In genomic region chr19:40283414-40284250, GRCh38 we compare ENCODE assay signal across 9 cellular contexts. TPM values are rescaled to one million over a fixed set of nuclear protein-coding genes. Genes with fewer than 3 reads are reported as not detected.
DNase-seq lines count a peak whose midpoint lies in the region; ATAC-seq and TF ChIP-seq lines count a peak whose summit lies in the region.
"Had no signal": no experiment of that assay in that cellular context is flagged by ENCODE, and none has a peak within 500 bp of the region (broad histone marks: within the 10 kb centered on the region; RNA-seq: fewer than 3 reads in every experiment).

No MANE protein-coding gene starts in this region.

- H3K9ac ChIP-seq in DND-41 (ENCODE audit: low read depth, low read length): peak overlapping the region; percentile 98
- peak overlapping the region; percentile 91 for H3K9ac ChIP-seq in parathyroid adenoma

- WGBS in esophagus, 2 donors: 41 to 46% methylated on average over 12 of the region's 12 CpGs

- no TSS peak for BruUV-seq in PC-9 (replicated peaks; lab: Mats Ljungman, UMichigan)

- peak overlapping the region; percentile 82 for H3K4me2 ChIP-seq in DND-41 (ENCODE audit: insufficient read depth, low read length)
- peak overlapping the region; percentile 95 for H3K4me2 ChIP-seq in PC-9
- H3K4me2 ChIP-seq in parathyroid adenoma (ENCODE audit: low read length): peak overlapping the region; percentile 89

- peaks cover 53% of the 10 kb centered on the region for H4K20me1 ChIP-seq in DND-41 (ENCODE audit: insufficient read depth, low read length)
- H4K20me1 ChIP-seq in PC-9 (ENCODE audit: insufficient read depth): peaks cover 23% of the 10 kb centered on the region

- H2AFZ ChIP-seq in DND-41 (ENCODE audit: low read depth, low read length) (peak overlapping the region; percentile 92; the same call in 1 of the 2 replicates), PC-9 (no peak overlapping the region; the same call in 1 of the 2 replicates), parathyroid adenoma (no peak overlapping the region)

- peaks cover 13% of the 10 kb centered on the region; the same call in 1 of the 2 replicates for H3F3A ChIP-seq in PC-9 (ENCODE audit: insufficient read depth, low read depth)

- H3K79me2 ChIP-seq in DND-41 (ENCODE audit: insufficient read depth, low read length): peaks cover 61% of the 10 kb centered on the region
- peaks cover 62% of the 10 kb centered on the region for H3K79me2 ChIP-seq in PC-9 (ENCODE audit: low read depth)
- peaks cover 68% of the 10 kb centered on the region for H3K79me2 ChIP-seq in parathyroid adenoma

- no peak for DNase-seq in DND-41
- no peak for DNase-seq in PC-9
- DNase-seq in central memory CD4-positive, alpha-beta T cell: no peak
- no peak for DNase-seq in HCEC 1CT
- DNase-seq in NCI-H526 treated with DMSO at 0.1 percent for 48 hours (lab: John Stamatoyannopoulos, UW): no peak

- peaks cover 25% of the 10 kb centered on the region for H3K36me3 ChIP-seq in DND-41 (ENCODE audit: insufficient read depth, low read length)
- H3K36me3 ChIP-seq in PC-9 (ENCODE audit: low read depth): peaks cover 4% of the 10 kb centered on the region; the same call in 1 of the 2 replicates
- peaks cover 0 to 4% of the 10 kb centered on the region in 2 donors for H3K36me3 ChIP-seq in esophagus (ENCODE audit: control insufficient read depth in 2 of 2, insufficient read depth in 2 of 2, low read length in 1 of 2)
- H3K36me3 ChIP-seq in parathyroid adenoma (ENCODE audit: control insufficient read depth, insufficient read depth, low read length): no peaks in the 10 kb centered on the region

- peaks cover 42% of the 10 kb centered on the region for H3K4me1 ChIP-seq in DND-41 (ENCODE audit: insufficient read depth, low read length)
- H3K4me1 ChIP-seq in PC-9 (replicated peaks; ENCODE audit: insufficient read depth): peaks cover 17% of the 10 kb centered on the region; the same call in 1 of the 2 replicates
- peaks cover 20 to 33% of the 10 kb centered on the region in 2 donors for H3K4me1 ChIP-seq in esophagus (ENCODE audit: control insufficient read depth in 2 of 2, insufficient read depth in 2 of 2, low read length in 1 of 2)
- H3K4me1 ChIP-seq in parathyroid adenoma: peaks cover 41% of the 10 kb centered on the region

- CTCF ChIA-PET in PC-9 (lab: Charles Lee): interaction anchor here (0.6 kb wide), 1 partner anchor 1598 kb away, joined by 4 read pairs; no protein-coding TSS in a partner anchor

- no peaks in the 10 kb centered on the region for H3K9me2 ChIP-seq in PC-9 (ENCODE audit: insufficient read depth)

- TF ChIP-seq CTCF in DND-41 (IDR thresholded peaks at IDR 0.05; ENCODE audit: borderline replicate concordance, extremely low read depth, low read length, poor library complexity, severe bottlenecking): no peak
- TF ChIP-seq CTCF in PC-9 (conservative IDR thresholded peaks at IDR 0.05): no peak
- TF ChIP-seq CTCF in parathyroid adenoma (IDR thresholded peaks at IDR 0.05): no peak

- H3K27ac ChIP-seq in DND-41 (ENCODE audit: low read length) (peak overlapping the region; percentile 96), PC-9 (peak overlapping the region; percentile 72; the same call in 1 of the 2 replicates), esophagus (ENCODE audit: low read depth in 2 of 2, low read length in 1 of 2) (peak overlapping the region; percentile 93 to 95), parathyroid adenoma (peak overlapping the region; percentile 87)

- ATAC-seq in DND-41 (ENCODE audit: insufficient read depth, low read depth): no peak
- no peak for ATAC-seq in esophagus mucosa
- ATAC-seq: left colon had no signal

- H3K9me3 ChIP-seq in DND-41 (ENCODE audit: insufficient read depth, low read length, severe bottlenecking) (no peaks in the 10 kb centered on the region), PC-9 (ENCODE audit: insufficient read depth, low read depth) (no peaks in the 10 kb centered on the region), esophagus (ENCODE audit: control insufficient read depth in 2 of 2, insufficient read depth in 1 of 2, low read depth in 1 of 2, low read length in 1 of 2) (no peaks in the 10 kb centered on the region), parathyroid adenoma (ENCODE audit: control insufficient read depth, low read length) (no peaks in the 10 kb centered on the region)

- H3K4me3 ChIP-seq in DND-41 (ENCODE audit: low read depth in 1 of 2, low read length in 2 of 2) (peak overlapping the region; percentile 48 to 94; a peak in 3 of 4 replicates), PC-9 (peak overlapping the region; percentile 93), esophagus (ENCODE audit: low read depth in 1 of 2, low read length in 2 of 2) (peak overlapping the region; percentile 86 to 88), parathyroid adenoma (ENCODE audit: low read depth, low read length) (peak overlapping the region; percentile 90)

- intact Hi-C loops in PC-9 (cut with micrococcal nuclease; ENCODE audit: unreplicated experiment): no loop called here

- POLR2A ChIA-PET in PC-9 (lab: Charles Lee; ENCODE audit: unreplicated experiment): no interaction called here

- H3K27me3 ChIP-seq in DND-41 (ENCODE audit: insufficient read depth, low read length, poor library complexity): no peaks in the 10 kb centered on the region
- no peaks in the 10 kb centered on the region for H3K27me3 ChIP-seq in PC-9 (ENCODE audit: insufficient read depth, low read depth)
- no peaks in the 10 kb centered on the region for H3K27me3 ChIP-seq in esophagus (ENCODE audit: control insufficient read depth in 1 of 2, insufficient read depth in 2 of 2, low read length in 2 of 2)
- no peaks in the 10 kb centered on the region for H3K27me3 ChIP-seq in parathyroid adenoma (ENCODE audit: control insufficient read depth, insufficient read depth, low read length)

RNA-seq across cellular contexts. Expression of gene AKT2, which starts 1.5 kb away (rescaled TPM):
- total RNA-seq in PC-9 (2021): 144 and 149 TPM in 2 replicates
- 10 to 100 TPM; 51.9 to 56.0 TPM for polyA plus RNA-seq in esophagus
- 96.0 TPM for total RNA-seq in esophagus mucosa

RNA-seq across cellular contexts. Expression of gene CCNP, which starts 57.1 kb away (rescaled TPM):
- 0.63 and 0.93 TPM in 2 replicates for total RNA-seq in PC-9 (2021)
- under 1 TPM; 0.06 to 0.07 TPM for polyA plus RNA-seq in esophagus
- not detected for total RNA-seq in esophagus mucosa
